ENCODE assay signal across 9 cellular contexts in genomic region chr3:187714404-187714979, GRCh38. TPM values are rescaled to one million over a fixed set of nuclear protein-coding genes. Genes with fewer than 3 reads are reported as not detected.
DNase-seq lines count a peak whose midpoint lies in the region; ATAC-seq and TF ChIP-seq lines count a peak whose summit lies in the region.
"Had no signal": no experiment of that assay in that cellular context is flagged by ENCODE, and none has a peak within 500 bp of the region (broad histone marks: within the 10 kb centered on the region; RNA-seq: fewer than 3 reads in every experiment).

No MANE protein-coding gene starts in this region.

- no peak overlapping the region for H4K8ac ChIP-seq in IMR-90 (ENCODE audit: low read depth in 2 of 2, low read length in 2 of 2)

- peaks cover 6% of the 10 kb centered on the region for H3K27me3 Mint-ChIP-seq in activated CD8-positive, alpha-beta memory T cell treated with anti-CD3 and anti-CD28 coated beads, Interleukin-2, amount 10 ng/mL, durations not matched to agents 7 days and 5 days
- H3K27me3 Mint-ChIP-seq in naive thymus-derived CD8-positive, alpha-beta T cell: no peaks in the 10 kb centered on the region
- peaks cover 11% of the 10 kb centered on the region for H3K27me3 Mint-ChIP-seq in stimulated activated naive CD8-positive, alpha-beta T cell treated with anti-CD3 and anti-CD28 coated beads, Interleukin-15, amount 100 ng/mL, for 72 hours
- H3K27me3 Mint-ChIP-seq: dendritic cell treated with granulocyte-macrophage colony-stimulating factor and Interleukin-4, amounts not matched to agents 40 ng/mL and 50 ng/mL, for 4 days had no signal

- peak; percentile 92 for TF ChIP-seq CTCF in IMR-90 (conservative IDR thresholded peaks at IDR 0.05; ENCODE audit: low read depth, low read length)
- TF ChIP-seq CTCF in epithelial cell of esophagus (IDR thresholded peaks at IDR 0.05; ENCODE audit: insufficient read depth, low read depth, low read length, missing control alignments): peak; percentile 99

- H3K4me3 Mint-ChIP-seq in activated CD8-positive, alpha-beta memory T cell treated with anti-CD3 and anti-CD28 coated beads, Interleukin-2, amount 10 ng/mL, durations not matched to agents 7 days and 5 days: no peak overlapping the region
- H3K4me3 Mint-ChIP-seq in naive thymus-derived CD8-positive, alpha-beta T cell: no peak overlapping the region
- H3K4me3 Mint-ChIP-seq in stimulated activated naive CD8-positive, alpha-beta T cell treated with anti-CD3 and anti-CD28 coated beads, Interleukin-15, amount 100 ng/mL, for 72 hours: no peak overlapping the region
- H3K4me3 Mint-ChIP-seq: dendritic cell treated with granulocyte-macrophage colony-stimulating factor and Interleukin-4, amounts not matched to agents 40 ng/mL and 50 ng/mL, for 4 days had no signal

- peaks cover 7% of the 10 kb centered on the region for H3K27me3 ChIP-seq in IMR-90 (ENCODE audit: control insufficient read depth, insufficient read depth, low read length)
- no peaks in the 10 kb centered on the region for H3K27me3 ChIP-seq in NT2/D1 (ENCODE audit: insufficient read depth, insufficient read length)

- H3K9me3 ChIP-seq in IMR-90 (ENCODE audit: control insufficient read depth, insufficient read depth, low read length) (no peaks in the 10 kb centered on the region), NT2/D1 (ENCODE audit: insufficient read depth, low read length) (no peaks in the 10 kb centered on the region; the same call in 1 of the 2 replicates)

- CTCF ChIA-PET in IMR-90 (lab: Yijun Ruan, JAX): interaction anchor here (0.6 to 2.4 kb wide), 3 partner anchors 11 to 395 kb away, joined by 3 to 12 read pairs (median 6); no protein-coding TSS in a partner anchor
- CTCF ChIA-PET in activated CD8-positive, alpha-beta memory T cell treated with anti-CD3 and anti-CD28 coated beads, Interleukin-2, amount 10 ng/mL, durations not matched to agents 7 days and 5 days (lab: Charles Lee): interaction anchor here (0.7 to 5.6 kb wide), 13 partner anchors 11 to 1240 kb away, joined by 3 to 69 read pairs (median 4); partner anchors contain the start of genes RTP2 and RTP4

- H4K5ac ChIP-seq in IMR-90 (ENCODE audit: low read depth, low read length): no peak overlapping the region

- no peaks in the 10 kb centered on the region for H3K79me1 ChIP-seq in IMR-90 (ENCODE audit: low read depth in 1 of 2, low read length in 2 of 2)

- peaks cover 17% of the 10 kb centered on the region for H3K4me1 Mint-ChIP-seq in activated CD8-positive, alpha-beta memory T cell treated with anti-CD3 and anti-CD28 coated beads, Interleukin-2, amount 10 ng/mL, durations not matched to agents 7 days and 5 days
- peaks cover 7 to 15% (median 13%) of the 10 kb centered on the region in 4 donors for H3K4me1 Mint-ChIP-seq in naive thymus-derived CD8-positive, alpha-beta T cell
- peaks cover 16% of the 10 kb centered on the region for H3K4me1 Mint-ChIP-seq in stimulated activated naive CD8-positive, alpha-beta T cell treated with anti-CD3 and anti-CD28 coated beads, Interleukin-15, amount 100 ng/mL, for 72 hours

- H2AK5ac ChIP-seq in IMR-90 (ENCODE audit: low read depth, low read length): no peak overlapping the region

- in situ Hi-C loops in IMR-90 (cut with MboI; ENCODE audit: low sequenced_read_pairs): loop anchor here (25.0 kb wide), 1 partner anchor 1523 kb away; no protein-coding TSS in a partner anchor

- H3K4me2 ChIP-seq in IMR-90 (ENCODE audit: low read depth, low read length): no peak overlapping the region

- H2BK15ac ChIP-seq in IMR-90 (ENCODE audit: low read depth, low read length): no peak overlapping the region

- WGBS in IMR-90 (ENCODE audit: extremely low coverage in 2 of 2, insufficient read length in 1 of 2), 2 experiments: no CpG with 5 or more reads among the region's 4 CpGs

- POLR2A ChIA-PET in IMR-90 (lab: Charles Lee; ENCODE audit: unreplicated experiment): no interaction called here
- POLR2A ChIA-PET in naive thymus-derived CD8-positive, alpha-beta T cell (lab: Charles Lee): interaction anchor here (1.1 kb wide), 1 partner anchor 16 kb away, joined by 4 read pairs; no protein-coding TSS in a partner anchor

- H3K56ac ChIP-seq in IMR-90 (ENCODE audit: extremely low read depth, insufficient read depth, low read length): no peak overlapping the region

- no peak overlapping the region for H2BK5ac ChIP-seq in IMR-90 (ENCODE audit: low read depth, low read length, poor library complexity, severe bottlenecking)

- no peak overlapping the region for H2BK120ac ChIP-seq in IMR-90 (ENCODE audit: low read depth, low read length)

- H3K36me3 ChIP-seq in IMR-90 (ENCODE audit: control insufficient read depth, insufficient read depth, low read length): no peaks in the 10 kb centered on the region
- no peaks in the 10 kb centered on the region for H3K36me3 ChIP-seq in NT2/D1 (ENCODE audit: insufficient read depth, insufficient read length, low read length)

- dilution Hi-C loops in IMR-90 (cut with HindIII; ENCODE audit: low sequenced_read_pairs, unreplicated experiment): no loop called here

- H3K9ac ChIP-seq in IMR-90 (ENCODE audit: low read depth, low read length): no peak overlapping the region
- no peak overlapping the region for H3K9ac ChIP-seq in NT2/D1 (ENCODE audit: insufficient read length, low read depth)

- H3K9me1 ChIP-seq in IMR-90 (ENCODE audit: insufficient read depth, low read length): no peaks in the 10 kb centered on the region

- H3K14ac ChIP-seq in IMR-90 (replicated peaks; ENCODE audit: low read depth, low read length): no peak overlapping the region

- H3K18ac ChIP-seq in IMR-90 (ENCODE audit: low read depth, low read length): no peak overlapping the region

- no peak overlapping the region for H4K91ac ChIP-seq in IMR-90 (ENCODE audit: insufficient read depth, low read depth, low read length)

- H3K4me1 ChIP-seq in IMR-90 (ENCODE audit: control insufficient read depth, insufficient read depth, low read length) (no peaks in the 10 kb centered on the region), NT2/D1 (ENCODE audit: insufficient read depth, insufficient read length) (no peaks in the 10 kb centered on the region)

- H3K9me3 Mint-ChIP-seq in activated CD8-positive, alpha-beta memory T cell treated with anti-CD3 and anti-CD28 coated beads, Interleukin-2, amount 10 ng/mL, durations not matched to agents 7 days and 5 days (ENCODE audit: low read depth): no peaks in the 10 kb centered on the region
- H3K9me3 Mint-ChIP-seq in naive thymus-derived CD8-positive, alpha-beta T cell: no peaks in the 10 kb centered on the region
- no peaks in the 10 kb centered on the region for H3K9me3 Mint-ChIP-seq in stimulated activated naive CD8-positive, alpha-beta T cell treated with anti-CD3 and anti-CD28 coated beads, Interleukin-15, amount 100 ng/mL, for 72 hours
- H3K9me3 Mint-ChIP-seq: dendritic cell treated with granulocyte-macrophage colony-stimulating factor and Interleukin-4, amounts not matched to agents 40 ng/mL and 50 ng/mL, for 4 days had no signal

- H3K4ac ChIP-seq in IMR-90 (ENCODE audit: low read depth, low read length): no peak overlapping the region

- intact Hi-C loops in IMR-90 (cut with micrococcal nuclease): loop anchor here (1.0 to 2.0 kb wide), 4 partner anchors 35 to 602 kb away; partner anchors contain the start of gene RPL39L

- no peak overlapping the region for H2BK20ac ChIP-seq in IMR-90 (ENCODE audit: low read depth, low read length)

- H2AK9ac ChIP-seq in IMR-90 (replicated peaks; ENCODE audit: low read depth, low read length, poor library complexity): no peak overlapping the region

- H3K36me3 Mint-ChIP-seq in activated CD8-positive, alpha-beta memory T cell treated with anti-CD3 and anti-CD28 coated beads, Interleukin-2, amount 10 ng/mL, durations not matched to agents 7 days and 5 days: no peaks in the 10 kb centered on the region
- H3K36me3 Mint-ChIP-seq in naive thymus-derived CD8-positive, alpha-beta T cell: no peaks in the 10 kb centered on the region

- H3K27ac Mint-ChIP-seq in activated CD8-positive, alpha-beta memory T cell treated with anti-CD3 and anti-CD28 coated beads, Interleukin-2, amount 10 ng/mL, durations not matched to agents 7 days and 5 days: no peak overlapping the region
- peak overlapping the region in 3 of 10 donors; percentile 1 to 19 (median 3) for H3K27ac Mint-ChIP-seq in naive thymus-derived CD8-positive, alpha-beta T cell
- H3K27ac Mint-ChIP-seq in stimulated activated naive CD8-positive, alpha-beta T cell treated with anti-CD3 and anti-CD28 coated beads, Interleukin-15, amount 100 ng/mL, for 72 hours: no peak overlapping the region
- H3K27ac Mint-ChIP-seq: dendritic cell treated with granulocyte-macrophage colony-stimulating factor and Interleukin-4, amounts not matched to agents 40 ng/mL and 50 ng/mL, for 4 days had no signal

- H4K20me1 ChIP-seq in IMR-90 (ENCODE audit: insufficient read depth, low read length): no peaks in the 10 kb centered on the region

- peak overlapping the region; percentile 6 for H2AFZ ChIP-seq in IMR-90 (replicated peaks; ENCODE audit: low read length, poor library complexity)

- H3K23ac ChIP-seq in IMR-90 (ENCODE audit: low read depth, low read length): no peak overlapping the region

- peak; percentile 99 for TF ChIP-seq RAD21 in IMR-90 (IDR thresholded peaks at IDR 0.05; ENCODE audit: low read length)

- DNase-seq in DMS114 treated with DMSO at 0.1 percent for 48 hours (lab: John Stamatoyannopoulos, UW; ENCODE audit: unreplicated experiment) (peak; percentile 51), IMR-90 (peak; percentile 73), NT2/D1 (ENCODE audit: low read depth, low spot score) (peak; percentile 78), epithelial cell of esophagus (ENCODE audit: low read depth) (peak; percentile 80)
- peak; percentile 82 for DNase-seq in activated CD8-positive, alpha-beta memory T cell treated with anti-CD3 and anti-CD28 coated beads, Interleukin-2, amount 10 ng/mL, durations not matched to agents 7 days and 5 days
- peak; percentile 25 to 82 (median 68) for DNase-seq in naive thymus-derived CD8-positive, alpha-beta T cell
- peak; percentile 73 to 76 for DNase-seq in stimulated activated naive CD8-positive, alpha-beta T cell treated with anti-CD3 and anti-CD28 coated beads, Interleukin-15, amount 100 ng/mL, for 72 hours

- H3K4me3 ChIP-seq in IMR-90 (ENCODE audit: insufficient read depth, low read depth, low read length) (no peak overlapping the region), NT2/D1 (ENCODE audit: insufficient read length, low read depth) (no peak overlapping the region), epithelial cell of esophagus (ENCODE audit: low read length) (no peak overlapping the region)

- peak; percentile 94 for ATAC-seq in GM21515 (IDR thresholded peaks at IDR 0.05; ENCODE audit: unreplicated experiment)
- ATAC-seq in IMR-90 (ENCODE audit: low read depth): peak; percentile 93
- ATAC-seq in activated CD8-positive, alpha-beta memory T cell treated with anti-CD3 and anti-CD28 coated beads, Interleukin-2, amount 10 ng/mL, durations not matched to agents 7 days and 5 days: peak; percentile 85
- peak; percentile 89 to 92 for ATAC-seq in naive thymus-derived CD8-positive, alpha-beta T cell
- ATAC-seq in stimulated activated naive CD8-positive, alpha-beta T cell treated with anti-CD3 and anti-CD28 coated beads, Interleukin-15, amount 100 ng/mL, for 72 hours: peak; percentile 86

- TF ChIP-seq POLR2A in IMR-90 (IDR thresholded peaks at IDR 0.05; ENCODE audit: low read depth, low read length): peak; percentile 43; the same call in 1 of the 2 replicates

- H3K27ac ChIP-seq in IMR-90 (ENCODE audit: insufficient read depth, low read length): no peak overlapping the region

- no TSS peak for BruUV-seq in IMR-90 (replicated peaks; lab: Mats Ljungman, UMichigan)

RNA-seq across cellular contexts. Expression of gene RTP2, which starts 12.1 kb away (rescaled TPM):
- total RNA-seq in IMR-90 (2012; rRNA removed): not detected in 2 replicates
- polyA plus RNA-seq in IMR-90 (2012; rRNA removed): not detected in 2 replicates
- not detected in 2 replicates for polyA plus RNA-seq in IMR-90 (2012; cell fraction: cytosol; rRNA removed)
- not detected in 2 replicates for polyA plus RNA-seq in IMR-90 (2012; cell fraction: nucleus; rRNA removed; ENCODE audit: low replicate concordance)
- not detected for total RNA-seq in activated CD8-positive, alpha-beta memory T cell treated with anti-CD3 and anti-CD28 coated beads, Interleukin-2, amount 10 ng/mL, durations not matched to agents 7 days and 5 days
- not detected for total RNA-seq in naive thymus-derived CD8-positive, alpha-beta T cell
- not detected for polyA plus RNA-seq in naive thymus-derived CD8-positive, alpha-beta T cell

RNA-seq across cellular contexts. Expression of gene BCL6, which starts 30.8 kb away (rescaled TPM):
- total RNA-seq in IMR-90 (2012; rRNA removed): 21.4 and 22.6 TPM in 2 replicates
- polyA plus RNA-seq in IMR-90 (2012; rRNA removed): 19.7 and 20.4 TPM in 2 replicates
- polyA plus RNA-seq in IMR-90 (2012; cell fraction: cytosol; rRNA removed): 10.4 and 12.0 TPM in 2 replicates
- 66.2 and 89.5 TPM in 2 replicates for polyA plus RNA-seq in IMR-90 (2012; cell fraction: nucleus; rRNA removed; ENCODE audit: low replicate concordance)
- total RNA-seq in activated CD8-positive, alpha-beta memory T cell treated with anti-CD3 and anti-CD28 coated beads, Interleukin-2, amount 10 ng/mL, durations not matched to agents 7 days and 5 days: 10 to 100 TPM; 12.1 to 13.2 TPM
- 10 to 100 TPM; 21.3 to 23.0 TPM for total RNA-seq in naive thymus-derived CD8-positive, alpha-beta T cell
- 1 to 10 TPM; 1.1 to 2.7 (median 2.3) TPM for polyA plus RNA-seq in naive thymus-derived CD8-positive, alpha-beta T cell

RNA-seq across cellular contexts. Expression of gene SST, which starts 44.3 kb away (rescaled TPM):
- total RNA-seq in IMR-90 (2012; rRNA removed): not detected in 2 replicates
- polyA plus RNA-seq in IMR-90 (2012; rRNA removed): not detected in 2 replicates
- polyA plus RNA-seq in IMR-90 (2012; cell fraction: cytosol; rRNA removed): not detected in 2 replicates
- polyA plus RNA-seq in IMR-90 (2012; cell fraction: nucleus; rRNA removed; ENCODE audit: low replicate concordance): not detected in 2 replicates
- total RNA-seq in activated CD8-positive, alpha-beta memory T cell treated with anti-CD3 and anti-CD28 coated beads, Interleukin-2, amount 10 ng/mL, durations not matched to agents 7 days and 5 days: not detected
- not detected for total RNA-seq in naive thymus-derived CD8-positive, alpha-beta T cell
- polyA plus RNA-seq in naive thymus-derived CD8-positive, alpha-beta T cell: not detected
